27 cellular contexts compared by ENCODE assay signal in genomic region chr17:11404877-11405276, GRCh38.
"Had no signal": no experiment of that assay in that cellular context is flagged by ENCODE, and none has a peak within 500 bp of the region (broad histone marks: within the 10 kb centered on the region; RNA-seq: fewer than 3 reads in every experiment).

No MANE protein-coding gene starts in this region.

- H3K36me3 Mint-ChIP-seq: naive B cell; neural progenitor cell; stimulated activated effector memory CD8-positive, alpha-beta T cell treated with anti-CD3 and anti-CD28 coated beads, Interleukin-12 subunit alpha, Interleukin-12 subunit beta, amount 100 ng/mL, for 72 hours; stimulated activated naive B cell treated with anti-CD40 and anti-IgM and Interleukin-4, amounts not matched to agents 10 μg/mL and 1 μg/mL and 100 μg/mL, for 72 hours; type B pancreatic cell had no signal

- H3K9ac ChIP-seq: neural progenitor cell had no signal

- H3K27me3 ChIP-seq: neural progenitor cell, pancreas, suprapubic skin, testis, tibial artery, transverse colon, upper lobe of right lung, uterus had no signal

- H3K9me3 Mint-ChIP-seq: type B pancreatic cell had no signal

- H3K4me3 Mint-ChIP-seq: naive B cell; naive thymus-derived CD8-positive, alpha-beta T cell; natural killer cell treated with Interleukin-12 subunit alpha and Interleukin-12 subunit beta and Interleukin-15 and Interleukin-18, amount 100 ng/mL, for 72 hours; neural progenitor cell; stimulated activated effector memory CD8-positive, alpha-beta T cell treated with anti-CD3 and anti-CD28 coated beads, Interleukin-12 subunit alpha, Interleukin-12 subunit beta, amount 100 ng/mL, for 72 hours; stimulated activated naive B cell treated with anti-CD40 and anti-IgM and Interleukin-4, amounts not matched to agents 10 μg/mL and 1 μg/mL and 100 μg/mL, for 72 hours; stimulated activated naive CD8-positive, alpha-beta T cell treated with anti-CD3 and anti-CD28 coated beads, Interleukin-15, Interleukin-2, amounts not matched to agents 100 ng/mL and 50 ng/mL, for 24 hours; type B pancreatic cell had no signal

- H2AFZ ChIP-seq: neural progenitor cell had no signal

- H3K4me2 ChIP-seq: neural progenitor cell had no signal

- H3K27me3 Mint-ChIP-seq: naive B cell; natural killer cell treated with Interleukin-12 subunit alpha and Interleukin-12 subunit beta and Interleukin-15 and Interleukin-18, amount 100 ng/mL, for 72 hours; progenitor cell of endocrine pancreas; stimulated activated naive B cell treated with anti-CD40 and anti-IgM and Interleukin-4, amounts not matched to agents 10 μg/mL and 1 μg/mL and 100 μg/mL, for 72 hours; stimulated activated naive CD8-positive, alpha-beta T cell treated with anti-CD3 and anti-CD28 coated beads, Interleukin-15, Interleukin-2, amounts not matched to agents 100 ng/mL and 50 ng/mL, for 24 hours; type B pancreatic cell had no signal

- H3K27ac Mint-ChIP-seq: naive B cell; naive thymus-derived CD8-positive, alpha-beta T cell; natural killer cell treated with Interleukin-12 subunit alpha and Interleukin-12 subunit beta and Interleukin-15 and Interleukin-18, amount 100 ng/mL, for 72 hours; neural progenitor cell; progenitor cell of endocrine pancreas; stimulated activated effector memory CD8-positive, alpha-beta T cell treated with anti-CD3 and anti-CD28 coated beads, Interleukin-12 subunit alpha, Interleukin-12 subunit beta, amount 100 ng/mL, for 72 hours; stimulated activated naive B cell treated with anti-CD40 and anti-IgM and Interleukin-4, amounts not matched to agents 10 μg/mL and 1 μg/mL and 100 μg/mL, for 72 hours; stimulated activated naive CD8-positive, alpha-beta T cell treated with anti-CD3 and anti-CD28 coated beads, Interleukin-15, Interleukin-2, amounts not matched to agents 100 ng/mL and 50 ng/mL, for 24 hours; type B pancreatic cell had no signal

- H3K27ac ChIP-seq: neural progenitor cell, pancreas, psoas muscle, skin epidermis, suprapubic skin, testis, tibial artery, transverse colon, upper lobe of right lung, uterus had no signal

- DNase-seq: naive B cell; naive thymus-derived CD8-positive, alpha-beta T cell; posterior cingulate gyrus; psoas muscle; right cardiac atrium; stimulated activated CD4-positive, alpha-beta T cell treated with anti-CD3 and anti-CD28 coated beads, Interleukin-15, amount 100 ng/mL, for 24 hours; stimulated activated CD4-positive, alpha-beta T cell treated with anti-CD3 and anti-CD28 coated beads, Interleukin-2, amount 100 ng/mL, for 24 hours; stimulated activated CD4-positive, alpha-beta T cell treated with anti-CD3 and anti-CD28 coated beads, Interleukin-2, amount 100 ng/mL, for 48 hours; stimulated activated CD4-positive, alpha-beta T cell treated with anti-CD3 and anti-CD28 coated beads, Interleukin-4, amount 100 ng/mL, for 24 hours; stimulated activated naive B cell treated with anti-CD40 and anti-IgM and Interleukin-4, amounts not matched to agents 10 μg/mL and 1 μg/mL and 100 μg/mL, for 72 hours; stimulated activated naive CD4-positive, alpha-beta T cell treated with Interleukin-2 at 50 U/mL for 16 hours; substantia nigra; testis; tibial artery; upper lobe of right lung; uterus had no signal

- H3K9me3 ChIP-seq: pancreas, testis, uterus had no signal

- H3K36me3 ChIP-seq: neural progenitor cell, pancreas, suprapubic skin, tibial artery, transverse colon, upper lobe of right lung had no signal

- ATAC-seq: naive thymus-derived CD8-positive, alpha-beta T cell; natural killer cell treated with Interleukin-12 subunit alpha and Interleukin-12 subunit beta and Interleukin-15 and Interleukin-18, amount 100 ng/mL, for 72 hours; psoas muscle; right cardiac atrium; sciatic nerve; stimulated activated effector memory CD8-positive, alpha-beta T cell treated with anti-CD3 and anti-CD28 coated beads, Interleukin-12 subunit alpha, Interleukin-12 subunit beta, amount 100 ng/mL, for 72 hours; stimulated activated naive B cell treated with anti-CD40 and anti-IgM and Interleukin-4, amounts not matched to agents 10 μg/mL and 1 μg/mL and 100 μg/mL, for 72 hours had no signal

- H3K4me3 ChIP-seq: neural progenitor cell, pancreas, psoas muscle, skin epidermis, suprapubic skin, testis, tibial artery, transverse colon, upper lobe of right lung, uterus had no signal

- FAIRE-seq: pancreas had no signal

- H3K4me1 ChIP-seq: neural progenitor cell, pancreas, psoas muscle, suprapubic skin, testis, tibial artery, transverse colon, upper lobe of right lung, uterus had no signal

- H3K4me1 Mint-ChIP-seq: naive B cell; naive thymus-derived CD8-positive, alpha-beta T cell; neural progenitor cell; stimulated activated effector memory CD8-positive, alpha-beta T cell treated with anti-CD3 and anti-CD28 coated beads, Interleukin-12 subunit alpha, Interleukin-12 subunit beta, amount 100 ng/mL, for 72 hours; stimulated activated naive B cell treated with anti-CD40 and anti-IgM and Interleukin-4, amounts not matched to agents 10 μg/mL and 1 μg/mL and 100 μg/mL, for 72 hours had no signal
